ENCODE assay signal across 1 cellular context in the genomic region with DNA sequence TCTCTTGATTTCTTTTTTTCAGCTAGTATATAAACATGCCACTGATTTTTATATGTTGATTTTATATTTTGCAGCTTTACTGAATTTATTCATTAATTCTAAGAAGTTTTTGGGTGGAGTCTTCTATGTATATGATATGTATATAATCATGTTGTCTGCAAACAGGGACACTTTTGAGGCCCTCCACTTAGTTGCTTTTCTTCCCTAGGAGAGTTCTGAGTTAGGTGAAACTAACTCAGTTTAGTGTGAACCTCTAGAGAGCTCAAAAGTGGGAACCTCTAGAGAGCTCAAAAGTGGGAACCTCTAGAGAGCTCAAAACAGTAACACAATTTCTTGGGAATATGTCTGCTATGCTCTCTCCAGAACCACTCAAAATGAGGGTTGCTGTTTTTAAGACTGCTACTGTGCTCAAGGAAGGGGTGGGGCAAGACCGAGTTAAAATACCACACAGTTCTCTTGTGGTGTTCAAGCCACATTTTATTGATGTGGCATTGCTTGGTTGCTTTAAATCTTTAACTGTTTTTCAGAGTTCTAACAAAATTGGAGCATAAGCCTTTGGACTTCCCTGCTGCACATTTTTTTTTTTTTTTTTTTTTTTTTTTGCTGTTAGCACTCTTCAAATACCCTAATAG.
TF ChIP-seq lines count a peak whose summit lies in the region.

No MANE protein-coding gene starts in this region.

TF ChIP-seq in GM23338, 12 proteins besides CTCF, POLR2A, EP300 and RAD21 (continued from another document):
- TF ChIP-seq, protein P1, sequence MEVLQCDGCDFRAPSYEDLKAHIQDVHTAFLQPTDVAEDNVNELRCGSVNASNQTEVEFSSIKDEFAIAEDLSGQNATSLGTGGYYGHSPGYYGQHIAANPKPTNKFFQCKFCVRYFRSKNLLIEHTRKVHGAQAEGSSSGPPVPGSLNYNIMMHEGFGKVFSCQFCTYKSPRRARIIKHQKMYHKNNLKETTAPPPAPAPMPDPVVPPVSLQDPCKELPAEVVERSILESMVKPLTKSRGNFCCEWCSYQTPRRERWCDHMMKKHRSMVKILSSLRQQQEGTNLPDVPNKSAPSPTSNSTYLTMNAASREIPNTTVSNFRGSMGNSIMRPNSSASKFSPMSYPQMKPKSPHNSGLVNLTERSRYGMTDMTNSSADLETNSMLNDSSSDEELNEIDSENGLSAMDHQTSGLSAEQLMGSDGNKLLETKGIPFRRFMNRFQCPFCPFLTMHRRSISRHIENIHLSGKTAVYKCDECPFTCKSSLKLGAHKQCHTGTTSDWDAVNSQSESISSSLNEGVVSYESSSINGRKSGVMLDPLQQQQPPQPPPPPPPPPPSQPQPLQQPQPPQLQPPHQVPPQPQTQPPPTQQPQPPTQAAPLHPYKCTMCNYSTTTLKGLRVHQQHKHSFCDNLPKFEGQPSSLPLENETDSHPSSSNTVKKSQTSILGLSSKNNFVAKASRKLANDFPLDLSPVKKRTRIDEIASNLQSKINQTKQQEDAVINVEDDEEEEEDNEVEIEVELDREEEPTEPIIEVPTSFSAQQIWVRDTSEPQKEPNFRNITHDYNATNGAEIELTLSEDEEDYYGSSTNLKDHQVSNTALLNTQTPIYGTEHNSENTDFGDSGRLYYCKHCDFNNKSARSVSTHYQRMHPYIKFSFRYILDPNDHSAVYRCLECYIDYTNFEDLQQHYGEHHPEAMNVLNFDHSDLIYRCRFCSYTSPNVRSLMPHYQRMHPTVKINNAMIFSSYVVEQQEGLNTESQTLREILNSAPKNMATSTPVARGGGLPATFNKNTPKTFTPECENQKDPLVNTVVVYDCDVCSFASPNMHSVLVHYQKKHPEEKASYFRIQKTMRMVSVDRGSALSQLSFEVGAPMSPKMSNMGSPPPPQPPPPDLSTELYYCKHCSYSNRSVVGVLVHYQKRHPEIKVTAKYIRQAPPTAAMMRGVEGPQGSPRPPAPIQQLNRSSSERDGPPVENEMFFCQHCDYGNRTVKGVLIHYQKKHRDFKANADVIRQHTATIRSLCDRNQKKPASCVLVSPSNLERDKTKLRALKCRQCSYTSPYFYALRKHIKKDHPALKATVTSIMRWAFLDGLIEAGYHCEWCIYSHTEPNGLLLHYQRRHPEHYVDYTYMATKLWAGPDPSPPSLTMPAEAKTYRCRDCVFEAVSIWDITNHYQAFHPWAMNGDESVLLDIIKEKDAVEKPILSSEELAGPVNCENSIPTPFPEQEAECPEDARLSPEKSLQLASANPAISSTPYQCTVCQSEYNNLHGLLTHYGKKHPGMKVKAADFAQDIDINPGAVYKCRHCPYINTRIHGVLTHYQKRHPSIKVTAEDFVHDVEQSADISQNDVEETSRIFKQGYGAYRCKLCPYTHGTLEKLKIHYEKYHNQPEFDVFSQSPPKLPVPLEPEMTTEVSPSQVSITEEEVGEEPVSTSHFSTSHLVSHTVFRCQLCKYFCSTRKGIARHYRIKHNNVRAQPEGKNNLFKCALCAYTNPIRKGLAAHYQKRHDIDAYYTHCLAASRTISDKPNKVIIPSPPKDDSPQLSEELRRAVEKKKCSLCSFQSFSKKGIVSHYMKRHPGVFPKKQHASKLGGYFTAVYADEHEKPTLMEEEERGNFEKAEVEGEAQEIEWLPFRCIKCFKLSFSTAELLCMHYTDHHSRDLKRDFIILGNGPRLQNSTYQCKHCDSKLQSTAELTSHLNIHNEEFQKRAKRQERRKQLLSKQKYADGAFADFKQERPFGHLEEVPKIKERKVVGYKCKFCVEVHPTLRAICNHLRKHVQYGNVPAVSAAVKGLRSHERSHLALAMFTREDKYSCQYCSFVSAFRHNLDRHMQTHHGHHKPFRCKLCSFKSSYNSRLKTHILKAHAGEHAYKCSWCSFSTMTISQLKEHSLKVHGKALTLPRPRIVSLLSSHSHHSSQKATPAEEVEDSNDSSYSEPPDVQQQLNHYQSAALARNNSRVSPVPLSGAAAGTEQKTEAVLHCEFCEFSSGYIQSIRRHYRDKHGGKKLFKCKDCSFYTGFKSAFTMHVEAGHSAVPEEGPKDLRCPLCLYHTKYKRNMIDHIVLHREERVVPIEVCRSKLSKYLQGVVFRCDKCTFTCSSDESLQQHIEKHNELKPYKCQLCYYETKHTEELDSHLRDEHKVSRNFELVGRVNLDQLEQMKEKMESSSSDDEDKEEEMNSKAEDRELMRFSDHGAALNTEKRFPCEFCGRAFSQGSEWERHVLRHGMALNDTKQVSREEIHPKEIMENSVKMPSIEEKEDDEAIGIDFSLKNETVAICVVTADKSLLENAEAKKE (CRISPR knock-in tag; IDR thresholded peaks at IDR 0.05) = no peak
- TF ChIP-seq, protein P2, sequence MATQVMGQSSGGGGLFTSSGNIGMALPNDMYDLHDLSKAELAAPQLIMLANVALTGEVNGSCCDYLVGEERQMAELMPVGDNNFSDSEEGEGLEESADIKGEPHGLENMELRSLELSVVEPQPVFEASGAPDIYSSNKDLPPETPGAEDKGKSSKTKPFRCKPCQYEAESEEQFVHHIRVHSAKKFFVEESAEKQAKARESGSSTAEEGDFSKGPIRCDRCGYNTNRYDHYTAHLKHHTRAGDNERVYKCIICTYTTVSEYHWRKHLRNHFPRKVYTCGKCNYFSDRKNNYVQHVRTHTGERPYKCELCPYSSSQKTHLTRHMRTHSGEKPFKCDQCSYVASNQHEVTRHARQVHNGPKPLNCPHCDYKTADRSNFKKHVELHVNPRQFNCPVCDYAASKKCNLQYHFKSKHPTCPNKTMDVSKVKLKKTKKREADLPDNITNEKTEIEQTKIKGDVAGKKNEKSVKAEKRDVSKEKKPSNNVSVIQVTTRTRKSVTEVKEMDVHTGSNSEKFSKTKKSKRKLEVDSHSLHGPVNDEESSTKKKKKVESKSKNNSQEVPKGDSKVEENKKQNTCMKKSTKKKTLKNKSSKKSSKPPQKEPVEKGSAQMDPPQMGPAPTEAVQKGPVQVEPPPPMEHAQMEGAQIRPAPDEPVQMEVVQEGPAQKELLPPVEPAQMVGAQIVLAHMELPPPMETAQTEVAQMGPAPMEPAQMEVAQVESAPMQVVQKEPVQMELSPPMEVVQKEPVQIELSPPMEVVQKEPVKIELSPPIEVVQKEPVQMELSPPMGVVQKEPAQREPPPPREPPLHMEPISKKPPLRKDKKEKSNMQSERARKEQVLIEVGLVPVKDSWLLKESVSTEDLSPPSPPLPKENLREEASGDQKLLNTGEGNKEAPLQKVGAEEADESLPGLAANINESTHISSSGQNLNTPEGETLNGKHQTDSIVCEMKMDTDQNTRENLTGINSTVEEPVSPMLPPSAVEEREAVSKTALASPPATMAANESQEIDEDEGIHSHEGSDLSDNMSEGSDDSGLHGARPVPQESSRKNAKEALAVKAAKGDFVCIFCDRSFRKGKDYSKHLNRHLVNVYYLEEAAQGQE (IDR thresholded peaks at IDR 0.05; ENCODE audit: unreplicated experiment) = no peak
- TF ChIP-seq JUNB (IDR thresholded peaks at IDR 0.05; ENCODE audit: unreplicated experiment) (no peak), POLR2AphosphoS5 (IDR thresholded peaks at IDR 0.05; ENCODE audit: low read depth) (no peak), STAT1 (IDR thresholded peaks at IDR 0.05; ENCODE audit: unreplicated experiment) (no peak), CREB1 (CRISPR knock-in tag; IDR thresholded peaks at IDR 0.05; ENCODE audit: low read depth) (no peak), EZH2phosphoT487 (IDR thresholded peaks at IDR 0.05; ENCODE audit: unreplicated experiment) (no peak)
